In the genomic region with DNA sequence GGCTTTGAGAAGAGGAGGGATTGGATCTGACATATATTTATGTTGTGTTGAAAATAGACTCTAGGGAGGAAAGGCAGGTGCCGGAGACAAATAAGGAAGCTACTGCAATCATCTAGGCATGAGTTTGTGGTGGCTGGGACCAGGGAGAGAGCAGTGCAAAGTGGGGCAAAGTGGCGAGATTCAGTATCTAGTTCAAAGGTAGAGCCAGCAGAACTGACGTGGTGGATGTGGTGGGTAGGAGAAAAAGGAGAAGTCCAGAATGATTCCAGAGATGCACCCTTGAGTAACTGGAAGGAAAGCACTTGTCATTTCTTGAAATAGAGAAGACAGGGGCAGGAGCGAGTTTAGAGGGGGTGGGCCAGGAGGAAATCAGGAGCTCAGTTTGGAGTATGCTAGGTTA, we compare ENCODE assay signal across 26 cellular contexts.
"Had no signal": no experiment of that assay in that cellular context is flagged by ENCODE, and none has a peak within 500 bp of the region (broad histone marks: within the 10 kb centered on the region; RNA-seq: fewer than 3 reads in every experiment).

No MANE protein-coding gene starts in this region.

- H3K36me3 ChIP-seq: ovary, right atrium auricular region, right lobe of liver, thyroid gland, transverse colon, uterus had no signal

- H3K27me3 Mint-ChIP-seq: stimulated activated memory B cell treated with anti-CD40 and anti-IgM and Interleukin-4, amounts not matched to agents 10 μg/mL and 1 μg/mL and 100 μg/mL, for 72 hours had no signal

- ATAC-seq: left cardiac atrium; left lobe of liver; natural killer cell treated with Interleukin-12 subunit alpha and Interleukin-12 subunit beta and Interleukin-15 and Interleukin-18, amount 100 ng/mL, for 72 hours; right lobe of liver; stimulated activated memory B cell treated with anti-CD40 and anti-IgM and Interleukin-4, amounts not matched to agents 10 μg/mL and 1 μg/mL and 100 μg/mL, for 72 hours; stimulated activated naive CD8-positive, alpha-beta T cell treated with anti-CD3 and anti-CD28 coated beads, Interleukin-15, amount 100 ng/mL, for 72 hours had no signal

- H3K9me3 ChIP-seq: ovary, right atrium auricular region, right lobe of liver, testis, thyroid gland, transverse colon, uterus had no signal

- H3K27ac ChIP-seq: ovary, right atrium auricular region, right lobe of liver, testis, thyroid gland, transverse colon, uterus had no signal

- H3K36me3 Mint-ChIP-seq: mesothelial cell of epicardium; naive B cell; natural killer cell treated with Interleukin-12 subunit alpha and Interleukin-12 subunit beta and Interleukin-15 and Interleukin-18, amount 100 ng/mL, for 72 hours; stimulated activated memory B cell treated with anti-CD40 and anti-IgM and Interleukin-4, amounts not matched to agents 10 μg/mL and 1 μg/mL and 100 μg/mL, for 72 hours had no signal

- H3K4me1 Mint-ChIP-seq: mesothelial cell of epicardium; naive B cell; stimulated activated memory B cell treated with anti-CD40 and anti-IgM and Interleukin-4, amounts not matched to agents 10 μg/mL and 1 μg/mL and 100 μg/mL, for 72 hours; stimulated activated naive CD8-positive, alpha-beta T cell treated with anti-CD3 and anti-CD28 coated beads, Interleukin-15, amount 100 ng/mL, for 72 hours had no signal

- H3K4me2 ChIP-seq: smooth muscle cell had no signal

- H3K4me1 ChIP-seq: right atrium auricular region, right lobe of liver, testis, thyroid gland, transverse colon, uterus had no signal

- H3K27me3 ChIP-seq: ovary, right atrium auricular region, right lobe of liver, testis, thyroid gland, transverse colon, uterus had no signal

- H3K27ac Mint-ChIP-seq: mesothelial cell of epicardium; naive B cell; natural killer cell treated with Interleukin-12 subunit alpha and Interleukin-12 subunit beta and Interleukin-15 and Interleukin-18, amount 100 ng/mL, for 72 hours; progenitor cell of endocrine pancreas; stimulated activated memory B cell treated with anti-CD40 and anti-IgM and Interleukin-4, amounts not matched to agents 10 μg/mL and 1 μg/mL and 100 μg/mL, for 72 hours; stimulated activated naive CD8-positive, alpha-beta T cell treated with anti-CD3 and anti-CD28 coated beads, Interleukin-15, amount 100 ng/mL, for 72 hours had no signal

- H3K4me3 ChIP-seq: lung, ovary, right atrium auricular region, right lobe of liver, smooth muscle cell, testis, thyroid gland, transverse colon, uterus had no signal

- H3K9me3 Mint-ChIP-seq: mesothelial cell of epicardium; natural killer cell treated with Interleukin-12 subunit alpha and Interleukin-12 subunit beta and Interleukin-15 and Interleukin-18, amount 100 ng/mL, for 72 hours; stimulated activated memory B cell treated with anti-CD40 and anti-IgM and Interleukin-4, amounts not matched to agents 10 μg/mL and 1 μg/mL and 100 μg/mL, for 72 hours; stimulated activated naive CD8-positive, alpha-beta T cell treated with anti-CD3 and anti-CD28 coated beads, Interleukin-15, amount 100 ng/mL, for 72 hours had no signal

- DNase-seq: hippocampal formation; kidney glomerular epithelial cell; left cardiac atrium; mesendoderm; naive B cell; ovary; right lobe of liver; stimulated activated CD4-positive, alpha-beta T cell treated with anti-CD3 and anti-CD28 coated beads, Interleukin-1b, Interleukin-23, amount 100 ng/mL, for 48 hours; stimulated activated CD4-positive, alpha-beta T cell treated with anti-CD3 and anti-CD28 coated beads, Interleukin-2, amount 100 ng/mL, for 48 hours; stimulated activated CD4-positive, alpha-beta T cell treated with anti-CD3 and anti-CD28 coated beads, Interleukin-4, amount 100 ng/mL, for 4 hours; stimulated activated CD8-positive, alpha-beta memory T cell treated with anti-CD3 and anti-CD28 coated beads, Interleukin-4, amount 100 ng/mL, for 48 hours; stimulated activated naive CD4-positive, alpha-beta T cell treated with Interleukin-2 at 50 U/mL for 16 hours; stimulated activated naive CD8-positive, alpha-beta T cell treated with anti-CD3 and anti-CD28 coated beads, Interleukin-15, amount 100 ng/mL, for 72 hours; substantia nigra; testis; thyroid gland; transverse colon; uterus had no signal

- H3K4me3 Mint-ChIP-seq: mesothelial cell of epicardium; naive B cell; natural killer cell treated with Interleukin-12 subunit alpha and Interleukin-12 subunit beta and Interleukin-15 and Interleukin-18, amount 100 ng/mL, for 72 hours; stimulated activated memory B cell treated with anti-CD40 and anti-IgM and Interleukin-4, amounts not matched to agents 10 μg/mL and 1 μg/mL and 100 μg/mL, for 72 hours; stimulated activated naive CD8-positive, alpha-beta T cell treated with anti-CD3 and anti-CD28 coated beads, Interleukin-15, amount 100 ng/mL, for 72 hours had no signal
